In genomic region chr5:1882337-1883119, GRCh38 we compare ENCODE assay signal across 10 cellular contexts. TPM values are rescaled to one million over a fixed set of nuclear protein-coding genes. Genes with fewer than 3 reads are reported as not detected.
DNase-seq lines count a peak whose midpoint lies in the region; ATAC-seq and TF ChIP-seq lines count a peak whose summit lies in the region.
"Had no signal": no experiment of that assay in that cellular context is flagged by ENCODE, and none has a peak within 500 bp of the region (broad histone marks: within the 10 kb centered on the region; RNA-seq: fewer than 3 reads in every experiment).

IRX4 (minus strand) TSS chr5:1882925; CDS start chr5:1882647, 278 bp downstream.

- peaks cover 6 to 15% (median 13%) of the 10 kb centered on the region in 3 donors for H3K27me3 Mint-ChIP-seq in immature natural killer cell (ENCODE audit: low read depth in 3 of 3)

- H3K4me1 ChIP-seq in neuron (ENCODE audit: insufficient read depth, low read length) = peaks cover 26% of the 10 kb centered on the region

- H3K9me3 Mint-ChIP-seq in immature natural killer cell = no peaks in the 10 kb centered on the region

- H3K4me3 ChIP-seq in fibroblast of villous mesenchyme (ENCODE audit: low read depth, low read length) (peak within 1 kb of the TSS; percentile 18), neuron (ENCODE audit: low read length) (peak within 1 kb of the TSS; percentile 59)

- ATAC-seq in HG03045 (IDR thresholded peaks at IDR 0.05; ENCODE audit: unreplicated experiment) = no peak

- H2AFZ ChIP-seq in neuron (ENCODE audit: low read depth, low read length) = peak within 1 kb of the TSS; percentile 88

- no peaks in the 10 kb centered on the region for H3K36me3 ChIP-seq in neuron (ENCODE audit: insufficient read depth, low read length)

- H3K4me1 Mint-ChIP-seq in immature natural killer cell = no peaks in the 10 kb centered on the region

- DNase-seq in COLO668 (lab: John Stamatoyannopoulos, UW; ENCODE audit: unreplicated experiment) (peak; percentile 33), NCI-H460 (ENCODE audit: extremely low read depth, low read depth) (peak; percentile 6), fibroblast of villous mesenchyme (ENCODE audit: low read depth) (peak; percentile 25), immature natural killer cell (no peak), NCI-H226 (no peak), cerebellar nuclear complex (lab: John Stamatoyannopoulos, UW) (no peak)
- DNase-seq: activated CD4-positive, alpha-beta T cell treated with anti-CD3 and anti-CD28 coated beads for 4 hours; NCI-H1930 had no signal

- H3K27me3 ChIP-seq in neuron (ENCODE audit: insufficient read depth, low read length) = peaks cover 85% of the 10 kb centered on the region

- no peaks in the 10 kb centered on the region for H3K36me3 Mint-ChIP-seq in immature natural killer cell

- no peak within 1 kb of the TSS for H3K4me3 Mint-ChIP-seq in immature natural killer cell

- TF ChIP-seq CTCF in fibroblast of villous mesenchyme (IDR thresholded peaks at IDR 0.05; ENCODE audit: insufficient read depth, low read depth, low read length) = no peak

- H3K27ac Mint-ChIP-seq in immature natural killer cell = no peak within 1 kb of the TSS

- H3K9me3 ChIP-seq in neuron (ENCODE audit: low read length) = peaks cover 13% of the 10 kb centered on the region

RNA-seq across cellular contexts. Expression of gene IRX4, which starts in this region (rescaled TPM):
- 0.20 and 0.79 TPM in 2 replicates for total RNA-seq in NCI-H460 (2014; rRNA removed; shearing (Covaris generic))
- polyA plus RNA-seq in NCI-H460 (2014; cell fraction: nucleus; rRNA removed) = 0.76 and 1.1 TPM in 2 replicates
- total RNA-seq in fibroblast of villous mesenchyme = not detected in 2 replicates
- polyA plus RNA-seq in immature natural killer cell = not detected

Comparison
In these comparisons a context has a peak if more than half of its experiments do, and no peak if none do; other contexts are left out.
1. Peak in DNase-seq and H3K4me3 ChIP-seq in fibroblast of villous mesenchyme; RNA of the gene not detected or under 1 TPM.
2. DNase-seq: peak in COLO668 (single experiment) and NCI-H460 (single experiment); none in immature natural killer cell (0 of 3), NCI-H226 (single experiment) and cerebellar nuclear complex (0 of 2).